In the genomic region with DNA sequence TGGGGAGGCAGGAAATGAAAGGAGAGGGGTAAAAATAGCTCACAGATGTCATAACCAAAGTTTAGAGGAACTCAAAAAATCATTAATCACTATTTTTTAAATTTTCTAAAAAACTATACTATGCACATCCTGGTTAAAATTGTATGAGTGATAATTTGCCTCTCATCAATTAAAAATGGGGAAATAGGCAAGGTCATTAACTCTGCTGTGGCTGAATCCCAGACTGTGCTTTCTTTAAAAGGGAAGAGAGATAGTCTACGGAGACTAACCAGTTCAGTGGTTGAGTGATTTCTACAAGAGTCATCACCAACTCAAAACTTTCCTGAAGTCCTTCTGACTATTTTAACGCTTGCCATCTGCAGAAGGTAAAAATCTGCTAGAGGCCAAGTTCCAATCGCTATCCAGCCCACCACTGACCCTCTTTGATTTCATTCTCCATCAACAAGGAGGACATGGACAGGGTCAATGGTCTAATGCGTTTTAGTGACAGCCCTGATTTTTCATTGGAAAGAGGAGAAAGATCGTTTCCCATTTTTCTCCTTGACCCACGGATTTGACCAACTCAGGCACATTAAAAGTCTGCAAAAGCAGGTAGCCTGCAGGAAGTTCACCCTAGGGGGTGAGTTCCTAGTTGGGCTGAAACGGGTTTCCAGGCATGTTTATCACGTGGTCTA, we compare ENCODE assay signal across 8 cellular contexts. TPM values are rescaled to one million over a fixed set of nuclear protein-coding genes. Genes with fewer than 3 reads are reported as not detected.
DNase-seq lines count a peak whose midpoint lies in the region; ATAC-seq, FAIRE-seq and TF ChIP-seq lines count a peak whose summit lies in the region.

No MANE protein-coding gene starts in this region.

- TF ChIP-seq CTCF in VCaP (conservative IDR thresholded peaks at IDR 0.05) (no peak), right atrium auricular region (IDR thresholded peaks at IDR 0.05) (no peak), gastrocnemius medialis (IDR thresholded peaks at IDR 0.05 in 4 of 5, conservative IDR thresholded peaks at IDR 0.05 in 1 of 5) (no peak)

- H3K4me1 ChIP-seq in right atrium auricular region (peaks cover 0 to 34% of the 10 kb centered on the region in 2 donors), gastrocnemius medialis (peaks cover 27 to 47% of the 10 kb centered on the region in 2 donors)

- ATAC-seq in GM19397 (IDR thresholded peaks at IDR 0.05; ENCODE audit: unreplicated experiment) = peak; percentile 24
- ATAC-seq in HG03432 (IDR thresholded peaks at IDR 0.05; ENCODE audit: unreplicated experiment) = peak; percentile 27
- peak; percentile 44 to 49 for ATAC-seq in gastrocnemius medialis

- FAIRE-seq in HTR-8/SVneo (lab: Jason Lieb, UNC) = no peak

- H3K36me3 ChIP-seq in right atrium auricular region = no peaks in the 10 kb centered on the region
- no peaks in the 10 kb centered on the region for H3K36me3 ChIP-seq in gastrocnemius medialis

- in situ Hi-C loops in gastrocnemius medialis (cut with MboI; ENCODE audit: low sequenced_read_pairs in 4 of 4) = no loop called here

- H3K27me3 ChIP-seq in right atrium auricular region = no peaks in the 10 kb centered on the region
- no peaks in the 10 kb centered on the region for H3K27me3 ChIP-seq in gastrocnemius medialis

- peak overlapping the region; percentile 96 for H3K27ac ChIP-seq in VCaP
- H3K27ac ChIP-seq in right atrium auricular region = peak overlapping the region; percentile 92 to 95
- peak overlapping the region; percentile 81 to 96 (median 95) for H3K27ac ChIP-seq in gastrocnemius medialis

- H3K9me3 ChIP-seq in right atrium auricular region (no peaks in the 10 kb centered on the region), gastrocnemius medialis (no peaks in the 10 kb centered on the region)

- no peak for TF ChIP-seq POLR2A in gastrocnemius medialis (IDR thresholded peaks at IDR 0.05)

- intact Hi-C loops in gastrocnemius medialis (cut with DNase I; ENCODE audit: low total_unique reads) = loop anchor here (5.0 kb wide), 1 partner anchor 656 kb away; the partner anchor contains the start of gene KBTBD8

- H3K4me3 ChIP-seq in right atrium auricular region (peak overlapping the region; percentile 74 to 80), gastrocnemius medialis (peak overlapping the region; percentile 66 to 90 (median 77))

- DNase-seq in CD1c-positive myeloid dendritic cell (ENCODE audit: extremely low spot score) = peak; percentile 35
- no peak for DNase-seq in right atrium auricular region (ENCODE audit: low spot score)
- DNase-seq in gastrocnemius medialis = no peak
- no peak for DNase-seq in middle frontal gyrus (ENCODE audit: extremely low spot score, low spot score)
- no peak for DNase-seq in HTR-8/SVneo (ENCODE audit: insufficient read length, low spot score)

RNA-seq across cellular contexts. Expression of gene SUCLG2, which starts 0.8 kb away (rescaled TPM):
- total RNA-seq in right atrium auricular region = 10 to 100 TPM; 39.0 to 81.5 TPM
- 100 to 1,000 TPM in 1 of 4 donors, 10 to 100 TPM in 3; 64.3 to 106 (median 73.2) TPM for total RNA-seq in gastrocnemius medialis
